Comparison of ENCODE assay signal across 26 cellular contexts in the genomic region with DNA sequence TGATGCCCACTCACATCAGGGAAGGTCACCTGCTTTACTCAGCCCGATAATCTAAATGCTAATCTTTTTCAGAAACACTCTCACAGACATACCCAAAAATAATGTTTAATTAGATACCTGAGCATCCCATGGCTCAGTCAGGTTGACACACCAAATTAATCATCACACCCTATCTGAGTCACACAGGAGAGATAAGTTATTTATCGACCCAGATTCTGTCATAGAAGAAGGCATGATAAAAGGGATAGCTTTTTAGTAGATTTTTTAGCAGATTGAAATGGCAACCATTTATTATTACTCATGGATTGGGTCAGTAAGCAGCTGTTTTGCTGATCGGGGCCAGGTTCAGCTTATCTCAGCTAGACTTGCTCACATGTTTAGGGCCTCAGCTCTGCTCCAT.
"Had no signal": no experiment of that assay in that cellular context is flagged by ENCODE, and none has a peak within 500 bp of the region (broad histone marks: within the 10 kb centered on the region; RNA-seq: fewer than 3 reads in every experiment).

No MANE protein-coding gene starts in this region.

- DNase-seq: dorsolateral prefrontal cortex; effector CD8-positive, alpha-beta T cell; endodermal cell; foreskin melanocyte; glutamatergic neuron; heart right ventricle; hippocampal formation; left colon; left ventricle myocardium inferior; lower lobe of right lung; naive thymus-derived CD8-positive, alpha-beta T cell; nephron progenitor cell; occipital lobe; ovary; posterior cingulate gyrus; psoas muscle; right cardiac atrium; sigmoid colon; stimulated activated CD4-positive, alpha-beta T cell treated with anti-CD3 and anti-CD28 coated beads, Interleukin-2, amount 100 ng/mL, for 24 hours; stimulated activated CD4-positive, alpha-beta T cell treated with anti-CD3 and anti-CD28 coated beads, Interleukin-4, amount 100 ng/mL, for 24 hours; stimulated activated naive CD4-positive, alpha-beta T cell treated with Interleukin-2 at 50 U/mL for 16 hours; stomach; testis; tibial artery had no signal

- H3K36me3 ChIP-seq: esophagus muscularis mucosa, heart right ventricle, left ventricle myocardium inferior, lower lobe of right lung, ovary, sigmoid colon, stomach, tibial artery had no signal

- H3K9me3 ChIP-seq: esophagus muscularis mucosa, heart right ventricle, left ventricle myocardium inferior, lower lobe of right lung, ovary, psoas muscle, sigmoid colon, stomach, testis, tibial artery had no signal

- H3K4me3 ChIP-seq: dorsolateral prefrontal cortex, esophagus muscularis mucosa, heart right ventricle, left ventricle myocardium inferior, lower lobe of right lung, ovary, psoas muscle, sigmoid colon, stomach, testis, tibial artery had no signal

- ATAC-seq: heart right ventricle; left colon; lower lobe of right lung; naive thymus-derived CD8-positive, alpha-beta T cell; psoas muscle; right cardiac atrium; stimulated activated effector memory CD8-positive, alpha-beta T cell treated with anti-CD3 and anti-CD28 coated beads, Interleukin-12 subunit alpha, Interleukin-12 subunit beta, amount 100 ng/mL, for 72 hours had no signal

- H3K27me3 ChIP-seq: dorsolateral prefrontal cortex, esophagus muscularis mucosa, heart right ventricle, ovary, sigmoid colon, stomach, testis, tibial artery had no signal

- H3K27ac ChIP-seq: dorsolateral prefrontal cortex, esophagus muscularis mucosa, heart right ventricle, left ventricle myocardium inferior, lower lobe of right lung, ovary, psoas muscle, sigmoid colon, stomach, testis, tibial artery had no signal
